1 cellular context compared by ENCODE assay signal in the genomic region with DNA sequence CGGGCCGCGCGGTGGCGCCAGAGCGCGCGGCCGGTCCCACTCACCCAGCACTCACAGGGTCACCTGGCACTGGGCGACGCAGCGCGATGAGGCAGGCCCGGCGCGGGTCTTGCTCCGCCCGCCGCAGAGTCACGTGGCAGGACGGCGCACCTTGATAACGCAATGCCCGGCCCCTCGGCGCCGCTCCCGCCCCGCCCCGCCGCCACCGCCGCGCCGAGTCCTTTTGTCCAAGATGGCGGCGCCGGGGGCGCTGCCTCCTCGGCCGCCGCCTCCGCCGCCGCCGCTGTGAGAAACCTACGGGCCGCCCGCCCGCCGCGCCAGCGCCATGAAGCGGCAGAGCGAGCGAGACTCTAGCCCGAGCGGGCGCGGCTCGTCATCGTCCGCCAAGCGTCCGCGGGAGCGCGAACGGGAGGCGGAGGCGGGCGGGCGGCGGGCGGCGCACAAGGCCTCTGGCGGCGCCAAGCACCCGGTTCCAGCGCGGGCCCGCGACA.
A peak's percentile ranks its signal among the peaks of the same experiment; 100 is the strongest.
TF ChIP-seq lines count a peak whose summit lies in the region.

A gene with protein sequence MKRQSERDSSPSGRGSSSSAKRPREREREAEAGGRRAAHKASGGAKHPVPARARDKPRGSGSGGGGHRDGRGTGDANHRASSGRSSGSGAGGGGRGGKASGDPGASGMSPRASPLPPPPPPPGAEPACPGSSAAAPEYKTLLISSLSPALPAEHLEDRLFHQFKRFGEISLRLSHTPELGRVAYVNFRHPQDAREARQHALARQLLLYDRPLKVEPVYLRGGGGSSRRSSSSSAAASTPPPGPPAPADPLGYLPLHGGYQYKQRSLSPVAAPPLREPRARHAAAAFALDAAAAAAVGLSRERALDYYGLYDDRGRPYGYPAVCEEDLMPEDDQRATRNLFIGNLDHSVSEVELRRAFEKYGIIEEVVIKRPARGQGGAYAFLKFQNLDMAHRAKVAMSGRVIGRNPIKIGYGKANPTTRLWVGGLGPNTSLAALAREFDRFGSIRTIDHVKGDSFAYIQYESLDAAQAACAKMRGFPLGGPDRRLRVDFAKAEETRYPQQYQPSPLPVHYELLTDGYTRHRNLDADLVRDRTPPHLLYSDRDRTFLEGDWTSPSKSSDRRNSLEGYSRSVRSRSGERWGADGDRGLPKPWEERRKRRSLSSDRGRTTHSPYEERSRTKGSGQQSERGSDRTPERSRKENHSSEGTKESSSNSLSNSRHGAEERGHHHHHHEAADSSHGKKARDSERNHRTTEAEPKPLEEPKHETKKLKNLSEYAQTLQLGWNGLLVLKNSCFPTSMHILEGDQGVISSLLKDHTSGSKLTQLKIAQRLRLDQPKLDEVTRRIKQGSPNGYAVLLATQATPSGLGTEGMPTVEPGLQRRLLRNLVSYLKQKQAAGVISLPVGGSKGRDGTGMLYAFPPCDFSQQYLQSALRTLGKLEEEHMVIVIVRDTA (plus strand): TSS at position 211 of the 491 bp plus-strand sequence. CDS start 115 bp downstream, at position 326.

TF ChIP-seq in K562, 482 proteins besides CTCF, POLR2A, EP300 and RAD21 (continued from another document and continues in another):
- TF ChIP-seq, protein P1, sequence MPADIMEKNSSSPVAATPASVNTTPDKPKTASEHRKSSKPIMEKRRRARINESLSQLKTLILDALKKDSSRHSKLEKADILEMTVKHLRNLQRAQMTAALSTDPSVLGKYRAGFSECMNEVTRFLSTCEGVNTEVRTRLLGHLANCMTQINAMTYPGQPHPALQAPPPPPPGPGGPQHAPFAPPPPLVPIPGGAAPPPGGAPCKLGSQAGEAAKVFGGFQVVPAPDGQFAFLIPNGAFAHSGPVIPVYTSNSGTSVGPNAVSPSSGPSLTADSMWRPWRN (IDR thresholded peaks at IDR 0.05; ENCODE audit: low read depth), result no peak
- TF ChIP-seq MED1 (CRISPR knock-in tag; IDR thresholded peaks at IDR 0.05; ENCODE audit: borderline replicate concordance) (no peak), JUND (IDR thresholded peaks at IDR 0.05; ENCODE audit: borderline replicate concordance, low read depth, low read length) (peak; percentile 4; the same call in 1 of the 2 replicates), JUND (tag; IDR thresholded peaks at IDR 0.05; ENCODE audit: borderline replicate concordance, low read depth, low read length) (no peak; the same call in 2 of the 3 replicates), CEBPG (CRISPR knock-in tag; IDR thresholded peaks at IDR 0.05) (no peak), CEBPG (tag; conservative IDR thresholded peaks at IDR 0.05 in 1 of 2, IDR thresholded peaks at IDR 0.05 in 1 of 2) (no peak), NR2C1 (IDR thresholded peaks at IDR 0.05) (no peak), NR2C1 (tag; IDR thresholded peaks at IDR 0.05) (peak; percentile 54; the same call in 1 of the 2 replicates), ZNF764 (CRISPR knock-in tag; IDR thresholded peaks at IDR 0.05; ENCODE audit: low read depth) (no peak), BRCA1 (IDR thresholded peaks at IDR 0.05) (no peak), BRCA1 (CRISPR knock-in tag; IDR thresholded peaks at IDR 0.05) (no peak), KAT8 (IDR thresholded peaks at IDR 0.05; ENCODE audit: low read depth) (no peak), NCOA6 (IDR thresholded peaks at IDR 0.05) (no peak), ZNF324 (CRISPR knock-in tag; IDR thresholded peaks at IDR 0.05) (no peak), RUNX1 (IDR thresholded peaks at IDR 0.05; ENCODE audit: low read depth) (no peak), PTBP1 (IDR thresholded peaks at IDR 0.05; ENCODE audit: low read depth, low read length) (no peak), ZNF175 (CRISPR knock-in tag; IDR thresholded peaks at IDR 0.05; ENCODE audit: low read depth) (no peak), SRF (CRISPR knock-in tag; IDR thresholded peaks at IDR 0.05) (no peak), DIDO1 (tag; IDR thresholded peaks at IDR 0.05; ENCODE audit: low read depth) (no peak), PTTG1 (tag; IDR thresholded peaks at IDR 0.05; ENCODE audit: low read depth) (no peak), HEY1 (CRISPR knock-in tag; IDR thresholded peaks at IDR 0.05; ENCODE audit: borderline replicate concordance) (no peak), TFAM (CRISPR knock-in tag; conservative IDR thresholded peaks at IDR 0.05) (no peak), DDX20 (tag; IDR thresholded peaks at IDR 0.05; ENCODE audit: low read depth) (no peak), RAD51 (IDR thresholded peaks at IDR 0.05; ENCODE audit: borderline replicate concordance, low read depth) (peak; percentile 73), PHF20 (IDR thresholded peaks at IDR 0.05; ENCODE audit: partially characterized antibody) (peak; percentile 48), TAF1 (IDR thresholded peaks at IDR 0.05; ENCODE audit: control insufficient read depth, extremely low read depth, insufficient read depth, low read length, severe bottlenecking) (peak; percentile 75), ZNF133 (CRISPR knock-in tag; IDR thresholded peaks at IDR 0.05) (no peak), ZFPM2 (CRISPR knock-in tag; IDR thresholded peaks at IDR 0.05) (no peak), ZNF57 (CRISPR knock-in tag; IDR thresholded peaks at IDR 0.05) (no peak), NCOA1 (IDR thresholded peaks at IDR 0.05; ENCODE audit: low read depth) (no peak), ZBED1 (IDR thresholded peaks at IDR 0.05) (no peak), RBM39 (optimal IDR thresholded peaks at IDR 0.05; ENCODE audit: low read depth, low read length) (no peak), TAF9B (IDR thresholded peaks at IDR 0.05; ENCODE audit: partially characterized antibody) (no peak), ZC3H11A (IDR thresholded peaks at IDR 0.05; ENCODE audit: low read depth, low read length) (no peak), KLF6 (CRISPR knock-in tag; IDR thresholded peaks at IDR 0.05; ENCODE audit: borderline replicate concordance) (no peak), PPARD (CRISPR knock-in tag; IDR thresholded peaks at IDR 0.05) (no peak), PRMT5 (CRISPR knock-in tag; IDR thresholded peaks at IDR 0.05) (no peak), KDM4B (IDR thresholded peaks at IDR 0.05; ENCODE audit: borderline replicate concordance in 2 of 2, low read depth in 1 of 2) (no peak), ERF (CRISPR knock-in tag; IDR thresholded peaks at IDR 0.05) (no peak), HDGF (IDR thresholded peaks at IDR 0.05) (no peak), ZNF134 (CRISPR knock-in tag; conservative IDR thresholded peaks at IDR 0.05) (no peak), RFX5 (IDR thresholded peaks at IDR 0.05; ENCODE audit: low read depth, low read length) (no peak), MCM2 (IDR thresholded peaks at IDR 0.05; ENCODE audit: low read depth) (no peak), POLR3A (IDR thresholded peaks at IDR 0.05; ENCODE audit: borderline replicate concordance, extremely low read depth, insufficient read depth, insufficient read length) (no peak), ZKSCAN1 (IDR thresholded peaks at IDR 0.05; ENCODE audit: low read depth, low read length) (0 out of 2 replicates have a peak, but pooled peaks have one; percentile 19), FIP1L1 (IDR thresholded peaks at IDR 0.05; ENCODE audit: low read depth, low read length, poor library complexity, severe bottlenecking) (peak; percentile 57)
- TF ChIP-seq, protein P2, sequence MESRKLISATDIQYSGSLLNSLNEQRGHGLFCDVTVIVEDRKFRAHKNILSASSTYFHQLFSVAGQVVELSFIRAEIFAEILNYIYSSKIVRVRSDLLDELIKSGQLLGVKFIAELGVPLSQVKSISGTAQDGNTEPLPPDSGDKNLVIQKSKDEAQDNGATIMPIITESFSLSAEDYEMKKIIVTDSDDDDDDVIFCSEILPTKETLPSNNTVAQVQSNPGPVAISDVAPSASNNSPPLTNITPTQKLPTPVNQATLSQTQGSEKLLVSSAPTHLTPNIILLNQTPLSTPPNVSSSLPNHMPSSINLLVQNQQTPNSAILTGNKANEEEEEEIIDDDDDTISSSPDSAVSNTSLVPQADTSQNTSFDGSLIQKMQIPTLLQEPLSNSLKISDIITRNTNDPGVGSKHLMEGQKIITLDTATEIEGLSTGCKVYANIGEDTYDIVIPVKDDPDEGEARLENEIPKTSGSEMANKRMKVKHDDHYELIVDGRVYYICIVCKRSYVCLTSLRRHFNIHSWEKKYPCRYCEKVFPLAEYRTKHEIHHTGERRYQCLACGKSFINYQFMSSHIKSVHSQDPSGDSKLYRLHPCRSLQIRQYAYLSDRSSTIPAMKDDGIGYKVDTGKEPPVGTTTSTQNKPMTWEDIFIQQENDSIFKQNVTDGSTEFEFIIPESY (CRISPR knock-in tag; IDR thresholded peaks at IDR 0.05), result no peak
- TF ChIP-seq, protein P3, sequence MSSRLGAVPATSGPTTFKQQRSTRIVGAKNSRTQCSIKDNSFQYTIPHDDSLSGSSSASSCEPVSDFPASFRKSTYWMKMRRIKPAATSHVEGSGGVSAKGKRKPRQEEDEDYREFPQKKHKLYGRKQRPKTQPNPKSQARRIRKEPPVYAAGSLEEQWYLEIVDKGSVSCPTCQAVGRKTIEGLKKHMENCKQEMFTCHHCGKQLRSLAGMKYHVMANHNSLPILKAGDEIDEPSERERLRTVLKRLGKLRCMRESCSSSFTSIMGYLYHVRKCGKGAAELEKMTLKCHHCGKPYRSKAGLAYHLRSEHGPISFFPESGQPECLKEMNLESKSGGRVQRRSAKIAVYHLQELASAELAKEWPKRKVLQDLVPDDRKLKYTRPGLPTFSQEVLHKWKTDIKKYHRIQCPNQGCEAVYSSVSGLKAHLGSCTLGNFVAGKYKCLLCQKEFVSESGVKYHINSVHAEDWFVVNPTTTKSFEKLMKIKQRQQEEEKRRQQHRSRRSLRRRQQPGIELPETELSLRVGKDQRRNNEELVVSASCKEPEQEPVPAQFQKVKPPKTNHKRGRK (tag; IDR thresholded peaks at IDR 0.05), result no peak
- TF ChIP-seq, protein P4, sequence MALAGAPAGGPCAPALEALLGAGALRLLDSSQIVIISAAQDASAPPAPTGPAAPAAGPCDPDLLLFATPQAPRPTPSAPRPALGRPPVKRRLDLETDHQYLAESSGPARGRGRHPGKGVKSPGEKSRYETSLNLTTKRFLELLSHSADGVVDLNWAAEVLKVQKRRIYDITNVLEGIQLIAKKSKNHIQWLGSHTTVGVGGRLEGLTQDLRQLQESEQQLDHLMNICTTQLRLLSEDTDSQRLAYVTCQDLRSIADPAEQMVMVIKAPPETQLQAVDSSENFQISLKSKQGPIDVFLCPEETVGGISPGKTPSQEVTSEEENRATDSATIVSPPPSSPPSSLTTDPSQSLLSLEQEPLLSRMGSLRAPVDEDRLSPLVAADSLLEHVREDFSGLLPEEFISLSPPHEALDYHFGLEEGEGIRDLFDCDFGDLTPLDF (CRISPR knock-in tag; IDR thresholded peaks at IDR 0.05), result no peak
- TF ChIP-seq, protein P5, sequence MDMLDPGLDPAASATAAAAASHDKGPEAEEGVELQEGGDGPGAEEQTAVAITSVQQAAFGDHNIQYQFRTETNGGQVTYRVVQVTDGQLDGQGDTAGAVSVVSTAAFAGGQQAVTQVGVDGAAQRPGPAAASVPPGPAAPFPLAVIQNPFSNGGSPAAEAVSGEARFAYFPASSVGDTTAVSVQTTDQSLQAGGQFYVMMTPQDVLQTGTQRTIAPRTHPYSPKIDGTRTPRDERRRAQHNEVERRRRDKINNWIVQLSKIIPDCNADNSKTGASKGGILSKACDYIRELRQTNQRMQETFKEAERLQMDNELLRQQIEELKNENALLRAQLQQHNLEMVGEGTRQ (CRISPR knock-in tag; IDR thresholded peaks at IDR 0.05), result peak; percentile 94
- TF ChIP-seq, protein P6, sequence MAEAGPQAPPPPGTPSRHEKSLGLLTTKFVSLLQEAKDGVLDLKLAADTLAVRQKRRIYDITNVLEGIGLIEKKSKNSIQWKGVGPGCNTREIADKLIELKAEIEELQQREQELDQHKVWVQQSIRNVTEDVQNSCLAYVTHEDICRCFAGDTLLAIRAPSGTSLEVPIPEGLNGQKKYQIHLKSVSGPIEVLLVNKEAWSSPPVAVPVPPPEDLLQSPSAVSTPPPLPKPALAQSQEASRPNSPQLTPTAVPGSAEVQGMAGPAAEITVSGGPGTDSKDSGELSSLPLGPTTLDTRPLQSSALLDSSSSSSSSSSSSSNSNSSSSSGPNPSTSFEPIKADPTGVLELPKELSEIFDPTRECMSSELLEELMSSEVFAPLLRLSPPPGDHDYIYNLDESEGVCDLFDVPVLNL (CRISPR knock-in tag; IDR thresholded peaks at IDR 0.05; ENCODE audit: low read depth), result no peak
- TF ChIP-seq, protein P7, sequence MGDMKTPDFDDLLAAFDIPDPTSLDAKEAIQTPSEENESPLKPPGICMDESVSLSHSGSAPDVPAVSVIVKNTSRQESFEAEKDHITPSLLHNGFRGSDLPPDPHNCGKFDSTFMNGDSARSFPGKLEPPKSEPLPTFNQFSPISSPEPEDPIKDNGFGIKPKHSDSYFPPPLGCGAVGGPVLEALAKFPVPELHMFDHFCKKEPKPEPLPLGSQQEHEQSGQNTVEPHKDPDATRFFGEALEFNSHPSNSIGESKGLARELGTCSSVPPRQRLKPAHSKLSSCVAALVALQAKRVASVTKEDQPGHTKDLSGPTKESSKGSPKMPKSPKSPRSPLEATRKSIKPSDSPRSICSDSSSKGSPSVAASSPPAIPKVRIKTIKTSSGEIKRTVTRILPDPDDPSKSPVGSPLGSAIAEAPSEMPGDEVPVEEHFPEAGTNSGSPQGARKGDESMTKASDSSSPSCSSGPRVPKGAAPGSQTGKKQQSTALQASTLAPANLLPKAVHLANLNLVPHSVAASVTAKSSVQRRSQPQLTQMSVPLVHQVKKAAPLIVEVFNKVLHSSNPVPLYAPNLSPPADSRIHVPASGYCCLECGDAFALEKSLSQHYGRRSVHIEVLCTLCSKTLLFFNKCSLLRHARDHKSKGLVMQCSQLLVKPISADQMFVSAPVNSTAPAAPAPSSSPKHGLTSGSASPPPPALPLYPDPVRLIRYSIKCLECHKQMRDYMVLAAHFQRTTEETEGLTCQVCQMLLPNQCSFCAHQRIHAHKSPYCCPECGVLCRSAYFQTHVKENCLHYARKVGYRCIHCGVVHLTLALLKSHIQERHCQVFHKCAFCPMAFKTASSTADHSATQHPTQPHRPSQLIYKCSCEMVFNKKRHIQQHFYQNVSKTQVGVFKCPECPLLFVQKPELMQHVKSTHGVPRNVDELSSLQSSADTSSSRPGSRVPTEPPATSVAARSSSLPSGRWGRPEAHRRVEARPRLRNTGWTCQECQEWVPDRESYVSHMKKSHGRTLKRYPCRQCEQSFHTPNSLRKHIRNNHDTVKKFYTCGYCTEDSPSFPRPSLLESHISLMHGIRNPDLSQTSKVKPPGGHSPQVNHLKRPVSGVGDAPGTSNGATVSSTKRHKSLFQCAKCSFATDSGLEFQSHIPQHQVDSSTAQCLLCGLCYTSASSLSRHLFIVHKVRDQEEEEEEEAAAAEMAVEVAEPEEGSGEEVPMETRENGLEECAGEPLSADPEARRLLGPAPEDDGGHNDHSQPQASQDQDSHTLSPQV (IDR thresholded peaks at IDR 0.05), result no peak
- TF ChIP-seq, protein P8, sequence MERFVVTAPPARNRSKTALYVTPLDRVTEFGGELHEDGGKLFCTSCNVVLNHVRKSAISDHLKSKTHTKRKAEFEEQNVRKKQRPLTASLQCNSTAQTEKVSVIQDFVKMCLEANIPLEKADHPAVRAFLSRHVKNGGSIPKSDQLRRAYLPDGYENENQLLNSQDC (CRISPR knock-in tag; IDR thresholded peaks at IDR 0.05), result no peak
- TF ChIP-seq, protein P9, sequence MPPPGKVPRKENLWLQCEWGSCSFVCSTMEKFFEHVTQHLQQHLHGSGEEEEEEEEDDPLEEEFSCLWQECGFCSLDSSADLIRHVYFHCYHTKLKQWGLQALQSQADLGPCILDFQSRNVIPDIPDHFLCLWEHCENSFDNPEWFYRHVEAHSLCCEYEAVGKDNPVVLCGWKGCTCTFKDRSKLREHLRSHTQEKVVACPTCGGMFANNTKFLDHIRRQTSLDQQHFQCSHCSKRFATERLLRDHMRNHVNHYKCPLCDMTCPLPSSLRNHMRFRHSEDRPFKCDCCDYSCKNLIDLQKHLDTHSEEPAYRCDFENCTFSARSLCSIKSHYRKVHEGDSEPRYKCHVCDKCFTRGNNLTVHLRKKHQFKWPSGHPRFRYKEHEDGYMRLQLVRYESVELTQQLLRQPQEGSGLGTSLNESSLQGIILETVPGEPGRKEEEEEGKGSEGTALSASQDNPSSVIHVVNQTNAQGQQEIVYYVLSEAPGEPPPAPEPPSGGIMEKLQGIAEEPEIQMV (tag; conservative IDR thresholded peaks at IDR 0.05; ENCODE audit: low read depth), result no peak
